In genomic region chr1:29460211-29460610, GRCh38 we compare ENCODE assay signal across 1 cellular context.
TF ChIP-seq lines count a peak whose summit lies in the region.

No MANE protein-coding gene starts in this region.

TF ChIP-seq in SK-N-SH treated with all-trans-retinoic acid at 6 μM for 48 hours, 23 proteins besides CTCF, POLR2A, EP300 and RAD21 (continued from another document):
- TF ChIP-seq PATZ1 (CRISPR knock-in tag; IDR thresholded peaks at IDR 0.05; ENCODE audit: borderline replicate concordance) (no peak), ISL1 (CRISPR knock-in tag; IDR thresholded peaks at IDR 0.05) (no peak), CSDC2 (CRISPR knock-in tag; IDR thresholded peaks at IDR 0.05) (no peak), ZNF8 (CRISPR knock-in tag; IDR thresholded peaks at IDR 0.05) (no peak), ESRRG (CRISPR knock-in tag; IDR thresholded peaks at IDR 0.05) (no peak), SNAI2 (CRISPR knock-in tag; IDR thresholded peaks at IDR 0.05) (no peak), TCF4 (CRISPR knock-in tag; IDR thresholded peaks at IDR 0.05; ENCODE audit: borderline replicate concordance) (no peak), GLIS3 (CRISPR knock-in tag; IDR thresholded peaks at IDR 0.05) (no peak), ARNTL (CRISPR knock-in tag; IDR thresholded peaks at IDR 0.05; ENCODE audit: borderline replicate concordance, low read depth) (no peak)
